In genomic region chr20:37721751-37722150, GRCh38 we compare ENCODE assay signal across 29 cellular contexts.
"Had no signal": no experiment of that assay in that cellular context is flagged by ENCODE, and none has a peak within 500 bp of the region (broad histone marks: within the 10 kb centered on the region; RNA-seq: fewer than 3 reads in every experiment).

No MANE protein-coding gene starts in this region.

- H3K27ac ChIP-seq: coronary artery, dorsolateral prefrontal cortex, epithelial cell of prostate, esophagus squamous epithelium, gastrocnemius medialis, heart left ventricle, hepatocyte, left lung, lower lobe of right lung had no signal

- H2AFZ ChIP-seq: hepatocyte had no signal

- FAIRE-seq: colon, endothelial cell of umbilical vein, kidney had no signal

- ATAC-seq: esophagus mucosa; gastrocnemius medialis; heart left ventricle; left colon; left lung; left ventricle myocardium superior; lower lobe of right lung; mucosa of descending colon; naive thymus-derived CD8-positive, alpha-beta T cell had no signal

- H3K4me1 ChIP-seq: left lung had no signal

- H3K27me3 ChIP-seq: dorsolateral prefrontal cortex, esophagus squamous epithelium, gastrocnemius medialis, heart left ventricle, hepatocyte, left lung had no signal

- H3K9me3 ChIP-seq: esophagus squamous epithelium, gastrocnemius medialis, lower lobe of right lung had no signal

- H3K4me3 ChIP-seq: coronary artery, dorsolateral prefrontal cortex, esophagus squamous epithelium, gastrocnemius medialis, heart left ventricle, hepatocyte, left lung, lower lobe of right lung, mucosa of descending colon had no signal

- H3K4me2 ChIP-seq: hepatocyte had no signal

- DNase-seq: dermis blood vessel endothelial cell; dorsolateral prefrontal cortex; effector CD4-positive, alpha-beta T cell; effector memory CD4-positive, alpha-beta T cell; erythroblast; esophagus squamous epithelium; foreskin fibroblast; foreskin melanocyte; gastrocnemius medialis; heart left ventricle; hypothalamus; immature natural killer cell; islet precursor cell; kidney; kidney glomerular epithelial cell; left colon; left lung; left ventricle myocardium superior; lower lobe of right lung; mesenchymal stem cell; mucosa of descending colon; naive B cell; naive thymus-derived CD8-positive, alpha-beta T cell had no signal

- H3K36me3 ChIP-seq: esophagus squamous epithelium, gastrocnemius medialis, heart left ventricle, left lung, lower lobe of right lung had no signal
